1 cellular context compared by ENCODE assay signal in the genomic region with DNA sequence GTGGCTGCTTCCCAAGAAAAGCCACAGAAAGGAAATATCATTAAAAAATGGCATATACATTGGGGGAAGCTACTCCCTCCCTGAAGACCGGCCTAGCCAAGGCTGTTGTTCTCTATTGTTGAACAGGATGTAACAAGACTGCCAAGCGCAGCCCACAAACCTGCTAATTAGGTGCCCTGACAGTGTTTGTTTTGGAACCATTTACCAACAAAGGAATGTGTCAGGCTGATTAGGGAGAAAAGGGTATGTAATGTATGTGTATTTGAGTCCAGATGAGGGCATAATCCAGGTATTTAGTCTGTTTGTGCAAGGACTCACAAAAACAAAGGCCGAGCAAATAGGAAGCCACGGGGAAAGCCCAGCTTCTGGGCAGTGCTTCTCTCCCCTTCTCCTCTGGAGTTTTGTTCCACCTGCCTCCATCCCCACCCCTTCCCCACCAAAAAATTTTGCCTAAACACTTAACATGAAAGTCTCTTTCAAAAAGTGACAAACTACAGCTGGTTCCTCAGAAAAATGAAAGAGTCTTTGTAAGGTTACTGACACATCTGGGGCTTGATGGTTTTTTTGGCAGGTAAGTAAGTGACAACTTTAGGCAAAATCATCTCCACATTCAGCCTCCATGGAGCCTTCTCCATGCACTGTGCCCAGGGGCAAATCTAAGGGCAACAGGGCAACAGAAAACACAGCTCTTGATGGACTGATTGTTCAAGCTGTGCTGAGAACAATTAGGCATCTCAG.
TF ChIP-seq lines count a peak whose summit lies in the region.

No MANE protein-coding gene starts in this region.

TF ChIP-seq in HepG2, 621 proteins besides CTCF, POLR2A, EP300 and RAD21 (continued from another document and continues in another):
- TF ChIP-seq ZNF800 (CRISPR knock-in tag; IDR thresholded peaks at IDR 0.05) (no peak), RCOR2 (CRISPR knock-in tag; IDR thresholded peaks at IDR 0.05) (peak; percentile 88), HNRNPLL (IDR thresholded peaks at IDR 0.05; ENCODE audit: low read depth, low read length, poor library complexity, severe bottlenecking) (no peak), ISL2 (CRISPR knock-in tag; IDR thresholded peaks at IDR 0.05) (peak; percentile 94), SP2 (CRISPR knock-in tag; IDR thresholded peaks at IDR 0.05) (no peak), THAP9 (CRISPR knock-in tag; IDR thresholded peaks at IDR 0.05; ENCODE audit: borderline replicate concordance) (no peak), ZKSCAN1 (IDR thresholded peaks at IDR 0.05; ENCODE audit: low read length) (no peak), ZSCAN9 (CRISPR knock-in tag; IDR thresholded peaks at IDR 0.05; ENCODE audit: borderline replicate concordance) (peak; percentile 88; the same call in 1 of the 2 replicates), MED1 (CRISPR knock-in tag; IDR thresholded peaks at IDR 0.05) (peak; percentile 94), XBP1 (CRISPR knock-in tag; IDR thresholded peaks at IDR 0.05) (no peak), SRY (CRISPR knock-in tag; IDR thresholded peaks at IDR 0.05) (no peak; the same call in 1 of the 2 replicates), PRDM15 (CRISPR knock-in tag; IDR thresholded peaks at IDR 0.05) (no peak), AKNA (CRISPR knock-in tag; IDR thresholded peaks at IDR 0.05; ENCODE audit: borderline replicate concordance) (0 out of 2 replicates have a peak, but pooled peaks have one; percentile 8), ZNF136 (CRISPR knock-in tag; IDR thresholded peaks at IDR 0.05; ENCODE audit: low read depth) (no peak), PLSCR1 (CRISPR knock-in tag; IDR thresholded peaks at IDR 0.05; ENCODE audit: borderline replicate concordance) (no peak), ZNF275 (CRISPR knock-in tag; IDR thresholded peaks at IDR 0.05; ENCODE audit: borderline replicate concordance) (no peak; the same call in 1 of the 2 replicates), POGZ (CRISPR knock-in tag; IDR thresholded peaks at IDR 0.05) (peak; percentile 89), KDM5B (CRISPR knock-in tag; IDR thresholded peaks at IDR 0.05; ENCODE audit: borderline replicate concordance) (no peak), AFF4 (CRISPR knock-in tag; IDR thresholded peaks at IDR 0.05) (no peak; the same call in 1 of the 2 replicates), NFE2L1 (CRISPR knock-in tag; IDR thresholded peaks at IDR 0.05; ENCODE audit: borderline replicate concordance) (no peak), NONO (IDR thresholded peaks at IDR 0.05) (no peak), NONO (CRISPR knock-in tag; conservative IDR thresholded peaks at IDR 0.05) (peak; percentile 62; the same call in 1 of the 2 replicates)
- TF ChIP-seq, protein P1, sequence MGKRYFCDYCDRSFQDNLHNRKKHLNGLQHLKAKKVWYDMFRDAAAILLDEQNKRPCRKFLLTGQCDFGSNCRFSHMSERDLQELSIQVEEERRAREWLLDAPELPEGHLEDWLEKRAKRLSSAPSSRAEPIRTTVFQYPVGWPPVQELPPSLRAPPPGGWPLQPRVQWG (CRISPR knock-in tag; IDR thresholded peaks at IDR 0.05; ENCODE audit: borderline replicate concordance, low read depth) = no peak
- TF ChIP-seq, protein P2, sequence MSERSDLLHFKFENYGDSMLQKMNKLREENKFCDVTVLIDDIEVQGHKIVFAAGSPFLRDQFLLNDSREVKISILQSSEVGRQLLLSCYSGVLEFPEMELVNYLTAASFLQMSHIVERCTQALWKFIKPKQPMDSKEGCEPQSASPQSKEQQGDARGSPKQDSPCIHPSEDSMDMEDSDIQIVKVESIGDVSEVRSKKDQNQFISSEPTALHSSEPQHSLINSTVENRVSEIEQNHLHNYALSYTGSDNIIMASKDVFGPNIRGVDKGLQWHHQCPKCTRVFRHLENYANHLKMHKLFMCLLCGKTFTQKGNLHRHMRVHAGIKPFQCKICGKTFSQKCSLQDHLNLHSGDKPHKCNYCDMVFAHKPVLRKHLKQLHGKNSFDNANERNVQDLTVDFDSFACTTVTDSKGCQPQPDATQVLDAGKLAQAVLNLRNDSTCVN (CRISPR knock-in tag; IDR thresholded peaks at IDR 0.05; ENCODE audit: borderline replicate concordance) = peak; percentile 81
